Comparison of ENCODE assay signal across 15 cellular contexts in the genomic region with DNA sequence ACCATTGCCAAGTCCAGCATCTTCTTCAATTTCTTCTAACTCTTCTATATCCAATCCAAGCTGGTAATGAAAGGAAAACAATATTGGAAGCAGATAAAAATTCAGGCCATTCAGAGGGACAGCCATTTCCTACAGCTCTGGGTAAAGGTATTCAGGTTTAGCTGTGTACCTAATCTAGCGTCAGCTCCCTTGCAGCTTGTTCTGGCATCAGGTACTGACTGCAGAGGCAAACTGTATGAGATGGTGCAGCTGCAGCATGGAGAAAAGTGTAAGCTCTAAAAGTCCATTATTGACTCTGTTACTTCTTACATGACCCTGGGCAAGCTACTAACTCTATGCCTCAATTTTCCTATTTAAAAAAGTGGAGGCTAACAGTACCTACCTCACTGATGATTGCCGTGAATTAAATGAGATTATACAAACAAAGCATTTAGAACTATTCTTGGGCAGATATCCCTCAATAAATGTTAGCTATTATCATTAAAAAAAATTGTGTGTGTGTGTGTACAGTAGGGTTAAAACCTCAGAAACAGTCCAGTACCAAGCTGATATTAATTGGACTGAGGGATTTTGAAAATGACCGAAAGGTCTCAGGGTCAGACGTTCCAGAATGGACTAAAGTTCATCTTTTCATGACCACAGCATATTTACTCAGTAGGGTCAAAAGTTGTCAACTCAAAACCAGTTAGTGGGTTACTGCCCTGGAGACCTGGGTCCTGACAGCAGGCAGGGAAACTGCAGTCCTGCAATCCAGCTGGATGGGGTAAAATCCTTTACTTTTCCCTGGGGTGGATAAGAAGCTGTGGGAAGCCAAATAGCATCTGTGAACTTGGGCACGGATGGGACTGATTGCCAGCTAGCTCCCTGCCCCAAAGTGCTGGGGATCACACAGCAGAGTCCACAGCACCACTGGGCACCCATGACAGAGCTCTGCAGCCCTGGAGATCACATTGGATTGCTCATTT. TPM values are rescaled to one million over a fixed set of nuclear protein-coding genes. Genes with fewer than 3 reads are reported as not detected.
DNase-seq lines count a peak whose midpoint lies in the region; ATAC-seq, FAIRE-seq and TF ChIP-seq lines count a peak whose summit lies in the region.
"Had no signal": no experiment of that assay in that cellular context is flagged by ENCODE, and none has a peak within 500 bp of the region (broad histone marks: within the 10 kb centered on the region; RNA-seq: fewer than 3 reads in every experiment).

No MANE protein-coding gene starts in this region.

- H2AFZ ChIP-seq in keratinocyte (ENCODE audit: control insufficient read depth, low read length): no peak overlapping the region

- peak overlapping the region; percentile 54 to 97 (median 85) for H3K27ac Mint-ChIP-seq in CD14-positive monocyte
- no peak overlapping the region for H3K27ac Mint-ChIP-seq in activated T-cell treated with anti-CD3 and anti-CD28 coated beads, Interleukin-2, amount 50 U/mL, for 72 hours
- no peak overlapping the region for H3K27ac Mint-ChIP-seq in activated CD4-positive, alpha-beta T cell treated with anti-CD3 and anti-CD28 coated beads, Interleukin-2, amount 10 ng/mL, durations not matched to agents 7 days and 5 days
- no peak overlapping the region for H3K27ac Mint-ChIP-seq in naive thymus-derived CD8-positive, alpha-beta T cell
- H3K27ac Mint-ChIP-seq: CD8-positive, alpha-beta memory T cell had no signal

- H3K27me3 Mint-ChIP-seq in CD14-positive monocyte (ENCODE audit: low read depth in 3 of 3): no peaks in the 10 kb centered on the region
- H3K27me3 Mint-ChIP-seq in activated T-cell treated with anti-CD3 and anti-CD28 coated beads, Interleukin-2, amount 50 U/mL, for 72 hours (ENCODE audit: low read depth): no peaks in the 10 kb centered on the region
- peaks cover 24% of the 10 kb centered on the region for H3K27me3 Mint-ChIP-seq in activated CD4-positive, alpha-beta T cell treated with anti-CD3 and anti-CD28 coated beads, Interleukin-2, amount 10 ng/mL, durations not matched to agents 7 days and 5 days
- H3K27me3 Mint-ChIP-seq in naive thymus-derived CD8-positive, alpha-beta T cell: peaks cover 4 to 17% (median 5%) of the 10 kb centered on the region in 5 donors

- H3K9ac ChIP-seq in keratinocyte (ENCODE audit: control insufficient read depth, extremely low read depth, insufficient read depth, low read length): no peak overlapping the region

- DNase-seq in CD14-positive monocyte (ENCODE audit: low spot score): no peak
- no peak for DNase-seq in RWPE1 (ENCODE audit: low spot score)
- DNase-seq in keratinocyte (ENCODE audit: low read depth, low spot score): no peak
- DNase-seq in activated T-cell treated with anti-CD3 and anti-CD28 coated beads, Interleukin-2, amount 50 U/mL, for 72 hours: no peak
- no peak for DNase-seq in activated CD4-positive, alpha-beta T cell treated with anti-CD3 and anti-CD28 coated beads, Interleukin-2, amount 10 ng/mL, durations not matched to agents 7 days and 5 days
- DNase-seq in naive thymus-derived CD8-positive, alpha-beta T cell: no peak
- DNase-seq: CD8-positive, alpha-beta memory T cell; DMS53; GF-D8; H7 had no signal

- H3K4me3 ChIP-seq in keratinocyte (ENCODE audit: control insufficient read depth in 2 of 3, extremely low read depth in 1 of 3, insufficient read depth in 2 of 3, low read depth in 1 of 3, low read length in 3 of 3) (no peak overlapping the region), neutrophil (ENCODE audit: low read depth in 1 of 2, low read length in 1 of 2) (peak overlapping the region in 1 of 2 experiments; percentile 99)

- H3K36me3 ChIP-seq in keratinocyte (ENCODE audit: control insufficient read depth in 2 of 2, extremely low read depth in 1 of 2, insufficient read depth in 2 of 2, low read length in 2 of 2) (peaks cover 25 to 38% of the 10 kb centered on the region in 2 experiments), neutrophil (peaks cover 69% of the 10 kb centered on the region)

- POLR2A ChIA-PET in RWPE1 (lab: Yijun Ruan, JAX; ENCODE audit: low non-redundant PET): no interaction called here
- POLR2A ChIA-PET in activated CD4-positive, alpha-beta T cell treated with anti-CD3 and anti-CD28 coated beads, Interleukin-2, amount 10 ng/mL, durations not matched to agents 7 days and 5 days (lab: Charles Lee): no interaction called here
- POLR2A ChIA-PET in naive thymus-derived CD8-positive, alpha-beta T cell (lab: Charles Lee): interaction anchor here (0.5 kb wide), 1 partner anchor 128 kb away, joined by 3 read pairs; no protein-coding TSS in a partner anchor

- TF ChIP-seq CTCF in CD14-positive monocyte (IDR thresholded peaks at IDR 0.05) (no peak), RWPE1 (conservative IDR thresholded peaks at IDR 0.05; ENCODE audit: low read depth) (no peak), keratinocyte (optimal IDR thresholded peaks at IDR 0.05 in 1 of 3, IDR thresholded peaks at IDR 0.05 in 1 of 3, conservative IDR thresholded peaks at IDR 0.05 in 1 of 3; ENCODE audit: extremely low read depth in 1 of 3, insufficient read depth in 2 of 3, low read length in 3 of 3) (no peak), neutrophil (IDR thresholded peaks at IDR 0.05) (no peak)

- CTCF ChIA-PET in RWPE1 (lab: Yijun Ruan, JAX): interaction anchor here (0.6 kb wide), 1 partner anchor 60 kb away, joined by 5 read pairs; no protein-coding TSS in a partner anchor
- CTCF ChIA-PET in activated CD4-positive, alpha-beta T cell treated with anti-CD3 and anti-CD28 coated beads, Interleukin-2, amount 10 ng/mL, durations not matched to agents 7 days and 5 days (lab: Charles Lee): interaction anchor here (1.1 to 1.6 kb wide), 3 partner anchors 16 to 28 kb away, joined by 3 to 4 read pairs (median 3); no protein-coding TSS in a partner anchor

- intact Hi-C loops in CD14-positive monocyte (cut with micrococcal nuclease): loop anchor here in 1 of 2 donors (1.0 kb wide), 1 partner anchor 7 kb away; no protein-coding TSS in a partner anchor

- FAIRE-seq in keratinocyte (lab: Jason Lieb, UNC): no peak
- FAIRE-seq: GM19239 had no signal

- no peaks in the 10 kb centered on the region for H3K9me3 Mint-ChIP-seq in CD14-positive monocyte
- no peaks in the 10 kb centered on the region for H3K9me3 Mint-ChIP-seq in activated T-cell treated with anti-CD3 and anti-CD28 coated beads, Interleukin-2, amount 50 U/mL, for 72 hours
- H3K9me3 Mint-ChIP-seq in activated CD4-positive, alpha-beta T cell treated with anti-CD3 and anti-CD28 coated beads, Interleukin-2, amount 10 ng/mL, durations not matched to agents 7 days and 5 days: no peaks in the 10 kb centered on the region
- H3K9me3 Mint-ChIP-seq in naive thymus-derived CD8-positive, alpha-beta T cell: no peaks in the 10 kb centered on the region
- H3K9me3 Mint-ChIP-seq: CD8-positive, alpha-beta memory T cell had no signal

- H3K27me3 ChIP-seq in keratinocyte (ENCODE audit: control insufficient read depth, extremely low read depth, insufficient read depth, low read length) (no peaks in the 10 kb centered on the region), neutrophil (no peaks in the 10 kb centered on the region)

- peaks cover 47% of the 10 kb centered on the region for H3K79me2 ChIP-seq in keratinocyte (ENCODE audit: control insufficient read depth, insufficient read depth, low read length)

- H3K36me3 Mint-ChIP-seq in CD14-positive monocyte: peaks cover 42 to 62% of the 10 kb centered on the region in 2 donors
- no peaks in the 10 kb centered on the region for H3K36me3 Mint-ChIP-seq in activated T-cell treated with anti-CD3 and anti-CD28 coated beads, Interleukin-2, amount 50 U/mL, for 72 hours (ENCODE audit: insufficient read depth in 2 of 2)
- no peaks in the 10 kb centered on the region for H3K36me3 Mint-ChIP-seq in activated CD4-positive, alpha-beta T cell treated with anti-CD3 and anti-CD28 coated beads, Interleukin-2, amount 10 ng/mL, durations not matched to agents 7 days and 5 days (ENCODE audit: low read depth)
- no peaks in the 10 kb centered on the region for H3K36me3 Mint-ChIP-seq in naive thymus-derived CD8-positive, alpha-beta T cell
- H3K36me3 Mint-ChIP-seq: CD8-positive, alpha-beta memory T cell had no signal

- no peak for ATAC-seq in activated T-cell treated with anti-CD3 and anti-CD28 coated beads, Interleukin-2, amount 50 U/mL, for 72 hours (replicated peaks in 1 of 2)
- ATAC-seq in HG03045 (IDR thresholded peaks at IDR 0.05; ENCODE audit: unreplicated experiment): no peak
- no peak for ATAC-seq in naive thymus-derived CD8-positive, alpha-beta T cell

- H3K4me2 ChIP-seq in keratinocyte (ENCODE audit: control insufficient read depth, extremely low read depth, insufficient read depth, low read depth, low read length): peak overlapping the region; percentile 81

- no peaks in the 10 kb centered on the region for H3K9me3 ChIP-seq in keratinocyte (ENCODE audit: control insufficient read depth, low read depth, low read length)
- no peaks in the 10 kb centered on the region for H3K9me3 ChIP-seq in neutrophil
- H3K9me3 ChIP-seq: Caco-2 had no signal

- peaks cover 64% of the 10 kb centered on the region for H3K4me1 Mint-ChIP-seq in CD14-positive monocyte
- H3K4me1 Mint-ChIP-seq in activated T-cell treated with anti-CD3 and anti-CD28 coated beads, Interleukin-2, amount 50 U/mL, for 72 hours (ENCODE audit: low read depth): no peaks in the 10 kb centered on the region
- H3K4me1 Mint-ChIP-seq in activated CD4-positive, alpha-beta T cell treated with anti-CD3 and anti-CD28 coated beads, Interleukin-2, amount 10 ng/mL, durations not matched to agents 7 days and 5 days: peaks cover 4% of the 10 kb centered on the region
- H3K4me1 Mint-ChIP-seq in naive thymus-derived CD8-positive, alpha-beta T cell: peaks cover 0 to 9% (median 1%) of the 10 kb centered on the region in 4 donors
- H3K4me1 Mint-ChIP-seq: CD8-positive, alpha-beta memory T cell had no signal

- H3K4me1 ChIP-seq in keratinocyte (ENCODE audit: control insufficient read depth, extremely low read depth, insufficient read depth, low read length) (peaks cover 38% of the 10 kb centered on the region), neutrophil (ENCODE audit: control insufficient read depth in 1 of 2, insufficient read depth in 1 of 2, low read depth in 1 of 2, low read length in 1 of 2) (peaks cover 96 to 98% of the 10 kb centered on the region in 2 experiments)

- no peaks in the 10 kb centered on the region for H3K9me1 ChIP-seq in keratinocyte (ENCODE audit: control insufficient read depth, extremely low read depth, insufficient read depth, low read length)

- H3K4me3 Mint-ChIP-seq in CD14-positive monocyte: no peak overlapping the region
- no peak overlapping the region for H3K4me3 Mint-ChIP-seq in activated T-cell treated with anti-CD3 and anti-CD28 coated beads, Interleukin-2, amount 50 U/mL, for 72 hours
- H3K4me3 Mint-ChIP-seq in activated CD4-positive, alpha-beta T cell treated with anti-CD3 and anti-CD28 coated beads, Interleukin-2, amount 10 ng/mL, durations not matched to agents 7 days and 5 days: no peak overlapping the region
- no peak overlapping the region for H3K4me3 Mint-ChIP-seq in naive thymus-derived CD8-positive, alpha-beta T cell
- H3K4me3 Mint-ChIP-seq: CD8-positive, alpha-beta memory T cell had no signal

- no peaks in the 10 kb centered on the region for H4K20me1 ChIP-seq in keratinocyte (ENCODE audit: control insufficient read depth, extremely low read depth, insufficient read depth, low read length)

- dilution Hi-C loops in keratinocyte (cut with MboI; ENCODE audit: extremely low pct_ligation_motif_present, low sequenced_read_pairs): no loop called here

- H3K27ac ChIP-seq in RWPE1: peak overlapping the region; percentile 58
- peak overlapping the region; percentile 84 for H3K27ac ChIP-seq in keratinocyte (ENCODE audit: control insufficient read depth, insufficient read depth, low read length)
- peak overlapping the region; percentile 86 for H3K27ac ChIP-seq in neutrophil
- H3K27ac ChIP-seq: 22Rv1 had no signal

RNA-seq across cellular contexts. Expression of gene PYGL, which starts 8.9 kb away (rescaled TPM):
- polyA plus RNA-seq in CD14-positive monocyte (100 to 1,000 TPM; 166 to 184 TPM), keratinocyte (197 to 397 TPM (median 331 TPM) in 3 replicates)
- polyA plus RNA-seq in keratinocyte (2011; ENCODE audit: low read depth): 180 TPM
- 295 and 307 TPM in 2 replicates for polyA plus RNA-seq in keratinocyte (2011; cell fraction: cytosol; rRNA removed)
- 435 and 438 TPM in 2 replicates for polyA plus RNA-seq in keratinocyte (2011; cell fraction: nucleus; rRNA removed)
- 141 and 328 TPM in 2 replicates for polyA plus RNA-seq in keratinocyte (2012; ENCODE audit: low replicate concordance)
- polyA minus RNA-seq in keratinocyte: 163 to 351 TPM (median 225 TPM) in 3 replicates
- 255 TPM for polyA minus RNA-seq in keratinocyte (2011; cell fraction: cytosol; rRNA and poly(A)+ RNA removed)
- polyA minus RNA-seq in keratinocyte (2011; cell fraction: nucleus; rRNA and poly(A)+ RNA removed): 192 and 362 TPM in 2 replicates
- under 1 TPM; 0.50 to 0.60 TPM for total RNA-seq in activated T-cell treated with anti-CD3 and anti-CD28 coated beads, Interleukin-2, amount 50 U/mL, for 72 hours
- total RNA-seq in activated CD4-positive, alpha-beta T cell treated with anti-CD3 and anti-CD28 coated beads, Interleukin-2, amount 10 ng/mL, durations not matched to agents 7 days and 5 days: not detected
- under 1 TPM; 0.33 to 0.39 TPM for total RNA-seq in naive thymus-derived CD8-positive, alpha-beta T cell
- polyA plus RNA-seq in naive thymus-derived CD8-positive, alpha-beta T cell: under 1 TPM in 2 of 3 donors, not detected in 1; 0.06 to 0.10 TPM
- polyA plus RNA-seq: CD8-positive, alpha-beta memory T cell had no signal

Comparison
In these comparisons a context has a peak if more than half of its experiments do, and no peak if none do; other contexts are left out.
1. H3K27ac Mint-ChIP-seq: peak in CD14-positive monocyte (7 of 7); none in activated T-cell treated with anti-CD3 and anti-CD28 coated beads, Interleukin-2, amount 50 U/mL, for 72 hours (single experiment), activated CD4-positive, alpha-beta T cell treated with anti-CD3 and anti-CD28 coated beads, Interleukin-2, amount 10 ng/mL, durations not matched to agents 7 days and 5 days (single experiment) and naive thymus-derived CD8-positive, alpha-beta T cell (0 of 10).
2. Peak in every context shown above with its lines, with median percentiles within 50 percentile points of each other: H3K27ac ChIP-seq.